ENCODE assay signal across 16 cellular contexts in genomic region chr16:73304008-73304814, GRCh38.
"Had no signal": no experiment of that assay in that cellular context is flagged by ENCODE, and none has a peak within 500 bp of the region (broad histone marks: within the 10 kb centered on the region; RNA-seq: fewer than 3 reads in every experiment).

No MANE protein-coding gene starts in this region.

- H3K9me3 ChIP-seq: body of pancreas, thyroid gland, vagina had no signal

- H3K27me3 Mint-ChIP-seq: activated T-cell treated with anti-CD3 and anti-CD28 coated beads, Interleukin-2, amount 50 U/mL, for 24 hours had no signal

- H3K79me2 ChIP-seq: parathyroid adenoma had no signal

- H3K9ac ChIP-seq: parathyroid adenoma had no signal

- H3K4me1 ChIP-seq: body of pancreas, parathyroid adenoma, vagina had no signal

- H3K27me3 ChIP-seq: body of pancreas, thyroid gland, vagina had no signal

- H3K36me3 ChIP-seq: thyroid gland, vagina had no signal

- H3K27ac ChIP-seq: body of pancreas, parathyroid adenoma, skin epidermis, thyroid gland, vagina had no signal

- H3K4me3 ChIP-seq: body of pancreas, skin epidermis, thyroid gland, vagina had no signal

- H3K27ac Mint-ChIP-seq: activated naive CD4-positive, alpha-beta T cell treated with anti-CD3 and anti-CD28 coated beads, Interleukin-2, amount 50 U/mL, for 72 hours; activated T-cell treated with anti-CD3 and anti-CD28 coated beads, Interleukin-2, amount 50 U/mL, for 24 hours; T-helper 2 cell treated with Interferon-gamma antibody and Interleukin-4, amounts not matched to agents 5 μg/mL and 100 μg/mL, for 36 hours had no signal

- H3K36me3 Mint-ChIP-seq: activated naive CD4-positive, alpha-beta T cell treated with anti-CD3 and anti-CD28 coated beads, Interleukin-2, amount 50 U/mL, for 72 hours had no signal

- ATAC-seq: activated naive CD4-positive, alpha-beta T cell treated with anti-CD3 and anti-CD28 coated beads, Interleukin-2, amount 50 U/mL, for 72 hours; body of pancreas; esophagus mucosa; left lobe of liver had no signal

- H3K9me3 Mint-ChIP-seq: activated T-cell treated with anti-CD3 and anti-CD28 coated beads, Interleukin-2, amount 50 U/mL, for 24 hours; T-helper 2 cell treated with Interferon-gamma antibody and Interleukin-4, amounts not matched to agents 5 μg/mL and 100 μg/mL, for 36 hours had no signal

- H2AFZ ChIP-seq: parathyroid adenoma had no signal

- H3K4me3 Mint-ChIP-seq: activated T-cell treated with anti-CD3 and anti-CD28 coated beads, Interleukin-2, amount 50 U/mL, for 24 hours; T-helper 2 cell treated with Interferon-gamma antibody and Interleukin-4, amounts not matched to agents 5 μg/mL and 100 μg/mL, for 36 hours had no signal

- DNase-seq: activated CD4-positive, alpha-beta T cell treated with anti-CD3 and anti-CD28 coated beads, Interleukin-2, amount 50 U/mL, for 4 hours; activated CD4-positive, CD25-positive, alpha-beta regulatory T cell treated with anti-CD3 and anti-CD28 coated beads, Interleukin-2, amount 50 U/mL, for 72 hours; activated effector memory CD4-positive, alpha-beta T cell treated with Interleukin-2 at 50 U/mL for 16 hours; activated T-cell treated with anti-CD3 and anti-CD28 coated beads, Interleukin-2, amount 50 U/mL, for 24 hours; amniotic stem cell; body of pancreas; cerebellar nuclear complex; head of caudate nucleus; thyroid gland had no signal
